Comparison of ENCODE assay signal across 10 cellular contexts in the genomic region with DNA sequence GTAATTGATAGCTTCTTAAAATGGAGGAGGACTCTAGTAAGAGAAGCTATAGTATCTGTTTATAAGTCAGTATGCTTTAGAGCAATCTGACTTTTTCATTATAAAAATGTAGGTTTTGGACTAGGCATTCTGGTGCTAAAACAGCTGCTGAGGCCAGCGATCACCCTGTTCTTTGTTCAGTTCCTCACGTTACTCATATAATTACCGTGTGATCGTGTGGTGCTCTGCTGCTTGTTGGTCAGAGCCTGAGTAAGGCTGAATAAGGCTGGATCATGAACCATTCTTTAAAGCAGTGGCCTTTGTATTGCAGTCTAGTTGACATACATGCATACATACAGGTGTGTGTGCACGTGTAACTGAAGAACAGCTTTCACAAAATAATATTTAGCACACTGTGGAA. TPM values are rescaled to one million over a fixed set of nuclear protein-coding genes. Genes with fewer than 3 reads are reported as not detected.
DNase-seq lines count a peak whose midpoint lies in the region; ATAC-seq and TF ChIP-seq lines count a peak whose summit lies in the region.
"Had no signal": no experiment of that assay in that cellular context is flagged by ENCODE, and none has a peak within 500 bp of the region (broad histone marks: within the 10 kb centered on the region; RNA-seq: fewer than 3 reads in every experiment).

No MANE protein-coding gene starts in this region.

- ATAC-seq in HG03108 (IDR thresholded peaks at IDR 0.05; ENCODE audit: unreplicated experiment): no peak
- ATAC-seq in GM18858 (IDR thresholded peaks at IDR 0.05; ENCODE audit: unreplicated experiment): no peak

- no peaks in the 10 kb centered on the region for H3F3A ChIP-seq in neural cell (ENCODE audit: insufficient read depth, low read length, poor library complexity, severe bottlenecking)

- no peak overlapping the region for H3K4me2 ChIP-seq in mammary epithelial cell (ENCODE audit: insufficient read depth, low read depth, low read length)
- no peak overlapping the region for H3K4me2 ChIP-seq in neural cell (ENCODE audit: low read length)

- CTCF ChIA-PET in HEK293 (lab: Yijun Ruan, JAX) (no interaction called here), mammary epithelial cell (lab: Charles Lee; ENCODE audit: low non-redundant PET) (no interaction called here)

- WGBS in mammary epithelial cell (ENCODE audit: low coverage, missing lambda C conversion rate): 41% methylated on average over 5 of the region's 5 CpGs

- no TSS peak for BruUV-seq in mammary epithelial cell (replicated peaks; lab: Mats Ljungman, UMichigan)

- dilution Hi-C loops in mammary epithelial cell (cut with HindIII; ENCODE audit: low sequenced_read_pairs): no loop called here

- in situ Hi-C loops in mammary epithelial cell (cut with MboI; ENCODE audit: low sequenced_read_pairs in 2 of 2): no loop called here

- H4K20me1 ChIP-seq in mammary epithelial cell (ENCODE audit: insufficient read depth, low read length) (peaks cover 33% of the 10 kb centered on the region), neural cell (ENCODE audit: insufficient read depth) (peaks cover 24% of the 10 kb centered on the region)

- intact Hi-C loops in mammary epithelial cell (cut with micrococcal nuclease): no loop called here

- H3K27me3 ChIP-seq in mammary epithelial cell (ENCODE audit: insufficient read depth, low read length) (no peaks in the 10 kb centered on the region), neural cell (ENCODE audit: insufficient read depth, low read depth, low read length) (no peaks in the 10 kb centered on the region)

- no peaks in the 10 kb centered on the region for H3K9me3 ChIP-seq in HEK293 (ENCODE audit: control insufficient read depth, insufficient read depth, low read depth, low read length)
- no peaks in the 10 kb centered on the region for H3K9me3 ChIP-seq in mammary epithelial cell (replicated peaks; ENCODE audit: insufficient read depth, low read length)
- H3K9me3 ChIP-seq in neural cell (ENCODE audit: low read length): no peaks in the 10 kb centered on the region

- H3K36me3 ChIP-seq in HEK293 (ENCODE audit: control insufficient read depth in 2 of 2, insufficient read depth in 1 of 2, low read length in 2 of 2): peaks cover 8 to 57% of the 10 kb centered on the region in 2 experiments; a peak in 2 of 3 replicates
- H3K36me3 ChIP-seq in mammary epithelial cell (ENCODE audit: insufficient read depth, low read length): peaks cover 16% of the 10 kb centered on the region
- H3K36me3 ChIP-seq in neural cell (ENCODE audit: insufficient read depth, low read length): no peaks in the 10 kb centered on the region

- POLR2A ChIA-PET in HEK293 (lab: Yijun Ruan, JAX): no interaction called here

- no peak for TF ChIP-seq RAD21 in neural cell (conservative IDR thresholded peaks at IDR 0.05)

- H3K4me1 ChIP-seq in HEK293 (ENCODE audit: control insufficient read depth, insufficient read depth, low read length): peaks cover 29% of the 10 kb centered on the region
- no peaks in the 10 kb centered on the region for H3K4me1 ChIP-seq in mammary epithelial cell (ENCODE audit: insufficient read depth, low read length)

- TF ChIP-seq EP300 in neural cell (conservative IDR thresholded peaks at IDR 0.05; ENCODE audit: poor library complexity, severe bottlenecking): no peak

- no peak overlapping the region for H3K27ac ChIP-seq in HEK293 (ENCODE audit: extremely low read depth, low read depth, low read length)
- H3K27ac ChIP-seq in mammary epithelial cell (ENCODE audit: insufficient read depth, low read depth, low read length): no peak overlapping the region
- H3K27ac ChIP-seq in neural cell (ENCODE audit: low read length): peak overlapping the region; percentile 2

- H3K9me2 ChIP-seq in neural cell (ENCODE audit: insufficient read depth, low read length): no peaks in the 10 kb centered on the region

- H3K79me2 ChIP-seq in mammary epithelial cell (ENCODE audit: insufficient read depth, low read length) (peaks cover 97% of the 10 kb centered on the region), neural cell (replicated peaks; ENCODE audit: insufficient read depth, low read length) (peaks cover 74% of the 10 kb centered on the region)

- H3K9ac ChIP-seq in mammary epithelial cell (ENCODE audit: insufficient read depth, low read length) (no peak overlapping the region), neural cell (ENCODE audit: low read length) (no peak overlapping the region)

- no peak overlapping the region for H3K4me3 ChIP-seq in HEK293 (ENCODE audit: low read depth, low read length)
- no peak overlapping the region for H3K4me3 ChIP-seq in mammary epithelial cell (replicated peaks in 1 of 3; ENCODE audit: insufficient read depth in 1 of 3, low read depth in 2 of 3, low read length in 3 of 3)
- H3K4me3 ChIP-seq in neural cell (ENCODE audit: low read length): no peak overlapping the region

- H2AFZ ChIP-seq in mammary epithelial cell (ENCODE audit: low read depth, low read length): no peak overlapping the region
- no peak overlapping the region for H2AFZ ChIP-seq in neural cell (ENCODE audit: low read depth, low read length)

- TF ChIP-seq CTCF in HEK293 (tag by site-specific recombination; IDR thresholded peaks at IDR 0.05): no peak
- TF ChIP-seq CTCF in mammary epithelial cell (conservative IDR thresholded peaks at IDR 0.05 in 1 of 2, IDR thresholded peaks at IDR 0.05 in 1 of 2; ENCODE audit: extremely low read depth in 1 of 2, insufficient read depth in 1 of 2, low read depth in 1 of 2, low read length in 2 of 2): no peak
- TF ChIP-seq CTCF in neural cell (IDR thresholded peaks at IDR 0.05; ENCODE audit: poor library complexity, severe bottlenecking): no peak

- DNase-seq in NCI-H2107 treated with DMSO at 0.1 percent for 48 hours (lab: John Stamatoyannopoulos, UW; ENCODE audit: unreplicated experiment): peak; percentile 6
- no peak for DNase-seq in NCI-H2107 (lab: John Stamatoyannopoulos, UW)
- peak; percentile 17 for DNase-seq in mammary epithelial cell
- DNase-seq in AML-193 (lab: John Stamatoyannopoulos, UW): no peak
- DNase-seq: islet precursor cell, NCI-H748 treated with DMSO at 0.1 percent for 48 hours had no signal

TF ChIP-seq in HEK293, 187 proteins besides CTCF, POLR2A, EP300 and RAD21:
- TF ChIP-seq ZBTB17 (tag by site-specific recombination; IDR thresholded peaks at IDR 0.05) (peak; percentile 23; the same call in 1 of the 2 replicates), ZNF600 (tag by site-specific recombination; IDR thresholded peaks at IDR 0.05) (peak; percentile 76), HOXA7 (CRISPR knock-in tag; IDR thresholded peaks at IDR 0.05; ENCODE audit: borderline replicate concordance) (no peak), ZNF791 (tag by site-specific recombination; IDR thresholded peaks at IDR 0.05) (no peak)
TF ChIP-seq in HEK293: peak in this region for 2.

TF ChIP-seq in neural cell, 6 proteins besides CTCF, POLR2A, EP300 and RAD21:
- TF ChIP-seq EZH2 (IDR thresholded peaks at IDR 0.05; ENCODE audit: borderline replicate concordance, insufficient read depth, low read length, poor library complexity, severe bottlenecking): no peak

RNA-seq across cellular contexts. Expression of a gene that starts 25.2 kb away (rescaled TPM):
- 100 to 1,000 TPM; 234 to 414 TPM for total RNA-seq in mammary epithelial cell
- 232 TPM for polyA plus RNA-seq in mammary epithelial cell
- polyA minus RNA-seq in mammary epithelial cell: 408 TPM
- polyA plus RNA-seq in neural cell: 805 and 913 TPM in 2 replicates
- polyA minus RNA-seq in neural cell: 553 and 621 TPM in 2 replicates

Comparison
In these comparisons a context has a peak if more than half of its experiments do, and no peak if none do; other contexts are left out.
1. DNase-seq: peak in NCI-H2107 treated with DMSO at 0.1 percent for 48 hours (single experiment) and mammary epithelial cell (single experiment); none in NCI-H2107 (single experiment) and AML-193 (0 of 2).